1 cellular context compared by ENCODE assay signal in the genomic region with DNA sequence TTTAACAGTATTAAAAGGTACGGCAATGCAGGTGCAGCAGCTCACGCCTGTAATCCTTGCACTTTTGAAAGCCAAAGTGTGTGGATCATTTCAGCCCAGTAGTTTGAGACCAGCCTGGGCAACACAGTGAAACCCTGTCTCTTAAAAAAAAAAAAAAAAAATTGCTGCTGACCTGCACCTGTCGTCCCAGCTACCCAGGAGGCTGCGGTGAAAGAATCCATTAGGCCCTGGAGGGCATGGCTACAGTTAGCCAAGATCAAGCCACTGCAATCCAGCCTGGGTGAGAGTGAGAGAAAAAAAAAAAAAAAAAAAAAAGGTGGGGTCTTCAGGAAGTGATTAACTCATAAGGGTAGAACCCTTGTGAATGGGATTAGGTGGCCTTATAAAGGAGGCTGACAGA.
TF ChIP-seq lines count a peak whose summit lies in the region.

No MANE protein-coding gene starts in this region.

TF ChIP-seq in GM23338, 12 proteins besides CTCF, POLR2A, EP300 and RAD21:
- no peak for TF ChIP-seq POLR2AphosphoS5 (IDR thresholded peaks at IDR 0.05; ENCODE audit: low read depth)
- no peak for TF ChIP-seq NANOG (IDR thresholded peaks at IDR 0.05; ENCODE audit: borderline replicate concordance)
- TF ChIP-seq, protein P1, sequence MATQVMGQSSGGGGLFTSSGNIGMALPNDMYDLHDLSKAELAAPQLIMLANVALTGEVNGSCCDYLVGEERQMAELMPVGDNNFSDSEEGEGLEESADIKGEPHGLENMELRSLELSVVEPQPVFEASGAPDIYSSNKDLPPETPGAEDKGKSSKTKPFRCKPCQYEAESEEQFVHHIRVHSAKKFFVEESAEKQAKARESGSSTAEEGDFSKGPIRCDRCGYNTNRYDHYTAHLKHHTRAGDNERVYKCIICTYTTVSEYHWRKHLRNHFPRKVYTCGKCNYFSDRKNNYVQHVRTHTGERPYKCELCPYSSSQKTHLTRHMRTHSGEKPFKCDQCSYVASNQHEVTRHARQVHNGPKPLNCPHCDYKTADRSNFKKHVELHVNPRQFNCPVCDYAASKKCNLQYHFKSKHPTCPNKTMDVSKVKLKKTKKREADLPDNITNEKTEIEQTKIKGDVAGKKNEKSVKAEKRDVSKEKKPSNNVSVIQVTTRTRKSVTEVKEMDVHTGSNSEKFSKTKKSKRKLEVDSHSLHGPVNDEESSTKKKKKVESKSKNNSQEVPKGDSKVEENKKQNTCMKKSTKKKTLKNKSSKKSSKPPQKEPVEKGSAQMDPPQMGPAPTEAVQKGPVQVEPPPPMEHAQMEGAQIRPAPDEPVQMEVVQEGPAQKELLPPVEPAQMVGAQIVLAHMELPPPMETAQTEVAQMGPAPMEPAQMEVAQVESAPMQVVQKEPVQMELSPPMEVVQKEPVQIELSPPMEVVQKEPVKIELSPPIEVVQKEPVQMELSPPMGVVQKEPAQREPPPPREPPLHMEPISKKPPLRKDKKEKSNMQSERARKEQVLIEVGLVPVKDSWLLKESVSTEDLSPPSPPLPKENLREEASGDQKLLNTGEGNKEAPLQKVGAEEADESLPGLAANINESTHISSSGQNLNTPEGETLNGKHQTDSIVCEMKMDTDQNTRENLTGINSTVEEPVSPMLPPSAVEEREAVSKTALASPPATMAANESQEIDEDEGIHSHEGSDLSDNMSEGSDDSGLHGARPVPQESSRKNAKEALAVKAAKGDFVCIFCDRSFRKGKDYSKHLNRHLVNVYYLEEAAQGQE (IDR thresholded peaks at IDR 0.05; ENCODE audit: unreplicated experiment): no peak
- TF ChIP-seq EZH2 (IDR thresholded peaks at IDR 0.05; ENCODE audit: low read depth, unreplicated experiment): no peak
- TF ChIP-seq EZH2phosphoT487 (IDR thresholded peaks at IDR 0.05; ENCODE audit: unreplicated experiment): no peak
- TF ChIP-seq, protein P2, sequence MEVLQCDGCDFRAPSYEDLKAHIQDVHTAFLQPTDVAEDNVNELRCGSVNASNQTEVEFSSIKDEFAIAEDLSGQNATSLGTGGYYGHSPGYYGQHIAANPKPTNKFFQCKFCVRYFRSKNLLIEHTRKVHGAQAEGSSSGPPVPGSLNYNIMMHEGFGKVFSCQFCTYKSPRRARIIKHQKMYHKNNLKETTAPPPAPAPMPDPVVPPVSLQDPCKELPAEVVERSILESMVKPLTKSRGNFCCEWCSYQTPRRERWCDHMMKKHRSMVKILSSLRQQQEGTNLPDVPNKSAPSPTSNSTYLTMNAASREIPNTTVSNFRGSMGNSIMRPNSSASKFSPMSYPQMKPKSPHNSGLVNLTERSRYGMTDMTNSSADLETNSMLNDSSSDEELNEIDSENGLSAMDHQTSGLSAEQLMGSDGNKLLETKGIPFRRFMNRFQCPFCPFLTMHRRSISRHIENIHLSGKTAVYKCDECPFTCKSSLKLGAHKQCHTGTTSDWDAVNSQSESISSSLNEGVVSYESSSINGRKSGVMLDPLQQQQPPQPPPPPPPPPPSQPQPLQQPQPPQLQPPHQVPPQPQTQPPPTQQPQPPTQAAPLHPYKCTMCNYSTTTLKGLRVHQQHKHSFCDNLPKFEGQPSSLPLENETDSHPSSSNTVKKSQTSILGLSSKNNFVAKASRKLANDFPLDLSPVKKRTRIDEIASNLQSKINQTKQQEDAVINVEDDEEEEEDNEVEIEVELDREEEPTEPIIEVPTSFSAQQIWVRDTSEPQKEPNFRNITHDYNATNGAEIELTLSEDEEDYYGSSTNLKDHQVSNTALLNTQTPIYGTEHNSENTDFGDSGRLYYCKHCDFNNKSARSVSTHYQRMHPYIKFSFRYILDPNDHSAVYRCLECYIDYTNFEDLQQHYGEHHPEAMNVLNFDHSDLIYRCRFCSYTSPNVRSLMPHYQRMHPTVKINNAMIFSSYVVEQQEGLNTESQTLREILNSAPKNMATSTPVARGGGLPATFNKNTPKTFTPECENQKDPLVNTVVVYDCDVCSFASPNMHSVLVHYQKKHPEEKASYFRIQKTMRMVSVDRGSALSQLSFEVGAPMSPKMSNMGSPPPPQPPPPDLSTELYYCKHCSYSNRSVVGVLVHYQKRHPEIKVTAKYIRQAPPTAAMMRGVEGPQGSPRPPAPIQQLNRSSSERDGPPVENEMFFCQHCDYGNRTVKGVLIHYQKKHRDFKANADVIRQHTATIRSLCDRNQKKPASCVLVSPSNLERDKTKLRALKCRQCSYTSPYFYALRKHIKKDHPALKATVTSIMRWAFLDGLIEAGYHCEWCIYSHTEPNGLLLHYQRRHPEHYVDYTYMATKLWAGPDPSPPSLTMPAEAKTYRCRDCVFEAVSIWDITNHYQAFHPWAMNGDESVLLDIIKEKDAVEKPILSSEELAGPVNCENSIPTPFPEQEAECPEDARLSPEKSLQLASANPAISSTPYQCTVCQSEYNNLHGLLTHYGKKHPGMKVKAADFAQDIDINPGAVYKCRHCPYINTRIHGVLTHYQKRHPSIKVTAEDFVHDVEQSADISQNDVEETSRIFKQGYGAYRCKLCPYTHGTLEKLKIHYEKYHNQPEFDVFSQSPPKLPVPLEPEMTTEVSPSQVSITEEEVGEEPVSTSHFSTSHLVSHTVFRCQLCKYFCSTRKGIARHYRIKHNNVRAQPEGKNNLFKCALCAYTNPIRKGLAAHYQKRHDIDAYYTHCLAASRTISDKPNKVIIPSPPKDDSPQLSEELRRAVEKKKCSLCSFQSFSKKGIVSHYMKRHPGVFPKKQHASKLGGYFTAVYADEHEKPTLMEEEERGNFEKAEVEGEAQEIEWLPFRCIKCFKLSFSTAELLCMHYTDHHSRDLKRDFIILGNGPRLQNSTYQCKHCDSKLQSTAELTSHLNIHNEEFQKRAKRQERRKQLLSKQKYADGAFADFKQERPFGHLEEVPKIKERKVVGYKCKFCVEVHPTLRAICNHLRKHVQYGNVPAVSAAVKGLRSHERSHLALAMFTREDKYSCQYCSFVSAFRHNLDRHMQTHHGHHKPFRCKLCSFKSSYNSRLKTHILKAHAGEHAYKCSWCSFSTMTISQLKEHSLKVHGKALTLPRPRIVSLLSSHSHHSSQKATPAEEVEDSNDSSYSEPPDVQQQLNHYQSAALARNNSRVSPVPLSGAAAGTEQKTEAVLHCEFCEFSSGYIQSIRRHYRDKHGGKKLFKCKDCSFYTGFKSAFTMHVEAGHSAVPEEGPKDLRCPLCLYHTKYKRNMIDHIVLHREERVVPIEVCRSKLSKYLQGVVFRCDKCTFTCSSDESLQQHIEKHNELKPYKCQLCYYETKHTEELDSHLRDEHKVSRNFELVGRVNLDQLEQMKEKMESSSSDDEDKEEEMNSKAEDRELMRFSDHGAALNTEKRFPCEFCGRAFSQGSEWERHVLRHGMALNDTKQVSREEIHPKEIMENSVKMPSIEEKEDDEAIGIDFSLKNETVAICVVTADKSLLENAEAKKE (CRISPR knock-in tag; IDR thresholded peaks at IDR 0.05): no peak
- TF ChIP-seq ZNF331 (CRISPR knock-in tag; IDR thresholded peaks at IDR 0.05; ENCODE audit: low read depth): no peak
- TF ChIP-seq, protein P3, sequence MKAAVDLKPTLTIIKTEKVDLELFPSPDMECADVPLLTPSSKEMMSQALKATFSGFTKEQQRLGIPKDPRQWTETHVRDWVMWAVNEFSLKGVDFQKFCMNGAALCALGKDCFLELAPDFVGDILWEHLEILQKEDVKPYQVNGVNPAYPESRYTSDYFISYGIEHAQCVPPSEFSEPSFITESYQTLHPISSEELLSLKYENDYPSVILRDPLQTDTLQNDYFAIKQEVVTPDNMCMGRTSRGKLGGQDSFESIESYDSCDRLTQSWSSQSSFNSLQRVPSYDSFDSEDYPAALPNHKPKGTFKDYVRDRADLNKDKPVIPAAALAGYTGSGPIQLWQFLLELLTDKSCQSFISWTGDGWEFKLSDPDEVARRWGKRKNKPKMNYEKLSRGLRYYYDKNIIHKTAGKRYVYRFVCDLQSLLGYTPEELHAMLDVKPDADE (IDR thresholded peaks at IDR 0.05): no peak
- no peak for TF ChIP-seq JUNB (IDR thresholded peaks at IDR 0.05; ENCODE audit: unreplicated experiment)
- no peak for TF ChIP-seq CREB1 (CRISPR knock-in tag; IDR thresholded peaks at IDR 0.05; ENCODE audit: low read depth)
- no peak for TF ChIP-seq STAT1 (IDR thresholded peaks at IDR 0.05; ENCODE audit: unreplicated experiment)
- TF ChIP-seq ZNF114 (CRISPR knock-in tag; IDR thresholded peaks at IDR 0.05): no peak
